ENCODE assay signal across 9 cellular contexts in genomic region chr13:51804295-51805172, GRCh38. TPM values are rescaled to one million over a fixed set of nuclear protein-coding genes. Genes with fewer than 3 reads are reported as not detected.
A peak's percentile ranks its signal among the peaks of the same experiment; 100 is the strongest.
DNase-seq lines count a peak whose midpoint lies in the region; ATAC-seq lines count a peak whose summit lies in the region.
"Had no signal": no experiment of that assay in that cellular context is flagged by ENCODE, and none has a peak within 500 bp of the region (broad histone marks: within the 10 kb centered on the region; RNA-seq: fewer than 3 reads in every experiment).

No MANE protein-coding gene starts in this region.

- DNase-seq in G401 (ENCODE audit: low spot score): peak; percentile 73
- peak; percentile 37 for DNase-seq in NCI-H82 treated with DMSO at 0.1 percent for 48 hours (lab: John Stamatoyannopoulos, UW; ENCODE audit: unreplicated experiment)
- DNase-seq in stimulated activated CD4-positive, alpha-beta T cell treated with anti-CD3 and anti-CD28 coated beads, Interleukin-2, amount 100 ng/mL, for 24 hours: peak; percentile 54 to 57
- no peak for DNase-seq in H4 (ENCODE audit: low spot score)
- DNase-seq in NCI-H526 treated with DMSO at 0.1 percent for 48 hours (lab: John Stamatoyannopoulos, UW): no peak

- no peak for ATAC-seq in GM18858 (IDR thresholded peaks at IDR 0.05; ENCODE audit: unreplicated experiment)

- no peaks in the 10 kb centered on the region for H3K9me3 ChIP-seq in iPS-18c (ENCODE audit: control insufficient read depth, insufficient read depth, low read length)

- H3K4me3 ChIP-seq in iPS-18c (ENCODE audit: insufficient read depth, low read depth, low read length): peak overlapping the region; percentile 96

- in situ Hi-C loops in G401 (cut with HindIII; ENCODE audit: low sequenced_read_pairs): no loop called here

- H3K27ac ChIP-seq in angular gyrus (ENCODE audit: low read depth, low read length): peak overlapping the region; percentile 98

RNA-seq across cellular contexts. Expression of gene DHRS12, which starts 0.6 kb away (rescaled TPM):
- 11.3 and 12.1 TPM in 2 replicates for total RNA-seq in G401 (2014; rRNA removed; shearing (Covaris generic))
- 0.27 and 2.7 TPM in 2 replicates for total RNA-seq in H4 (2014; rRNA removed; shearing (Covaris generic))

RNA-seq across cellular contexts. Expression of gene TMEM272, which starts 40.4 kb away (rescaled TPM):
- 0.10 TPM in 1 of 2 replicates, not detected in the other for total RNA-seq in G401 (2014; rRNA removed; shearing (Covaris generic))
- total RNA-seq in H4 (2014; rRNA removed; shearing (Covaris generic)): not detected in 2 replicates
- total RNA-seq: RPMI7951 had no signal

RNA-seq across cellular contexts. Expression of gene CCDC70, which starts 57.2 kb away (rescaled TPM):
- not detected in 2 replicates for total RNA-seq in G401 (2014; rRNA removed; shearing (Covaris generic))
- not detected in 2 replicates for total RNA-seq in H4 (2014; rRNA removed; shearing (Covaris generic))
- total RNA-seq: RPMI7951 had no signal

Comparison
In these comparisons a context has a peak if more than half of its experiments do, and no peak if none do; other contexts are left out.
1. DNase-seq: peak in G401 (single experiment), NCI-H82 treated with DMSO at 0.1 percent for 48 hours (single experiment) and stimulated activated CD4-positive, alpha-beta T cell treated with anti-CD3 and anti-CD28 coated beads, Interleukin-2, amount 100 ng/mL, for 24 hours (2 of 2); none in H4 (single experiment) and NCI-H526 treated with DMSO at 0.1 percent for 48 hours (single experiment).